In genomic region chr5:166188482-166188881, GRCh38 we compare ENCODE assay signal across 22 cellular contexts.
"Had no signal": no experiment of that assay in that cellular context is flagged by ENCODE, and none has a peak within 500 bp of the region (broad histone marks: within the 10 kb centered on the region; RNA-seq: fewer than 3 reads in every experiment).

No MANE protein-coding gene starts in this region.

- DNase-seq: Kasumi-1, MM.1S, NCI-H1092 treated with DMSO at 0.1 percent for 48 hours, NCI-H1436, NCI-H187, NCI-H2029, NCI-H2081 treated with DMSO at 0.1 percent for 48 hours, NCI-H2171, NCI-H226, NCI-H446, NCI-H510A, NCI-H524 treated with DMSO at 0.1 percent for 48 hours, NCI-H69, NCI-H774, PC-3, SHP77, SK-N-SH had no signal

- H3K4me3 ChIP-seq: K562 had no signal

- H3K9me3 ChIP-seq: SK-N-SH had no signal

- ATAC-seq: HepG2, K562, Panc1, PC-3 had no signal

- H3K27ac ChIP-seq: KMS-11, RWPE1 had no signal
